In the genomic region with DNA sequence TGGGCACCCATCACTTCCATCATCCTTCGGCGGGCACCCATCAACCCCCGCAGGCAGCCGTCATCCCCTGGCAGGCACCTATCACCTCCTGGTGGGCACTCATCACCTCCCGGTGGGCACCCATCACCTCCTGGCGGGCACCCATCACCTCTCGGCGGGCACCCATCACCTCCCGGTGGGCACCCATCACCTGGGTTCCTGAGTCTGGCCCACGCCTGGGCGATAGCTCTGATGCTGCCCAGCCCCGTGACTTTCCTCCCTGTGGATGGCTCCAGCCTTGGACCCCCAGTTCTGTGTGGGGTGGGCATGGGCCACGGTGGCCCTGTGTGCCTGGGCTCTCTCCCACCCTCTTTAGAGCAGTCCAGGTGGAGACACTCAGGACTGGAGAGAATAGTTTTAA, we compare ENCODE assay signal across 22 cellular contexts.
"Had no signal": no experiment of that assay in that cellular context is flagged by ENCODE, and none has a peak within 500 bp of the region (broad histone marks: within the 10 kb centered on the region; RNA-seq: fewer than 3 reads in every experiment).

No MANE protein-coding gene starts in this region.

- H3K4me1 Mint-ChIP-seq: neural crest cell had no signal

- H3K27ac ChIP-seq: body of pancreas, foreskin keratinocyte, thyroid gland, upper lobe of right lung had no signal

- H3K27me3 Mint-ChIP-seq: activated CD4-positive, alpha-beta memory T cell treated with anti-CD3 and anti-CD28 coated beads, Interleukin-2, amount 10 ng/mL, durations not matched to agents 7 days and 5 days; activated naive CD8-positive, alpha-beta T cell treated with anti-CD3 and anti-CD28 coated beads, Interleukin-2, amount 10 ng/mL, durations not matched to agents 7 days and 5 days; dendritic cell treated with granulocyte-macrophage colony-stimulating factor and Interleukin-4, amounts not matched to agents 40 ng/mL and 50 ng/mL, for 4 days; naive thymus-derived CD4-positive, alpha-beta T cell; progenitor cell of endocrine pancreas had no signal

- DNase-seq: activated CD4-positive, alpha-beta memory T cell treated with anti-CD3 and anti-CD28 coated beads, Interleukin-2, amount 10 ng/mL, durations not matched to agents 7 days and 5 days; activated CD4-positive, alpha-beta T cell treated with anti-CD3 and anti-CD28 coated beads for 48 hours; activated CD4-positive, CD25-positive, alpha-beta regulatory T cell; activated naive CD4-positive, alpha-beta T cell treated with Interleukin-2 at 50 U/mL for 16 hours; activated naive CD8-positive, alpha-beta T cell treated with anti-CD3 and anti-CD28 coated beads, Interleukin-2, amount 10 ng/mL, durations not matched to agents 7 days and 5 days; amygdala; body of pancreas; effector CD8-positive, alpha-beta T cell; foreskin keratinocyte; left lung; naive thymus-derived CD4-positive, alpha-beta T cell; retina; stimulated activated CD4-positive, alpha-beta T cell treated with anti-CD3 and anti-CD28 coated beads, Interleukin-2, amount 100 ng/mL, for 48 hours; stimulated activated CD8-positive, alpha-beta memory T cell treated with anti-CD3 and anti-CD28 coated beads, Interleukin-4, amount 100 ng/mL, for 48 hours; stimulated activated naive CD4-positive, alpha-beta T cell; thyroid gland; upper lobe of right lung had no signal

- H3K9me3 Mint-ChIP-seq: activated CD4-positive, alpha-beta memory T cell treated with anti-CD3 and anti-CD28 coated beads, Interleukin-2, amount 10 ng/mL, durations not matched to agents 7 days and 5 days; activated naive CD8-positive, alpha-beta T cell treated with anti-CD3 and anti-CD28 coated beads, Interleukin-2, amount 10 ng/mL, durations not matched to agents 7 days and 5 days; activated T-helper 2 cell treated with anti-CD3 and anti-CD28 coated beads, Interferon-gamma antibody, Interleukin-2, Interleukin-4, amounts not matched to agents 10 μg/mL and 5 μg/mL and 100 μg/mL, durations not matched to agents 14 hours and 24 hours and 36 hours; dendritic cell treated with granulocyte-macrophage colony-stimulating factor and Interleukin-4, amounts not matched to agents 40 ng/mL and 50 ng/mL, for 4 days; naive thymus-derived CD4-positive, alpha-beta T cell; neural crest cell; T-helper 1 cell treated with Interleukin-12 subunit alpha and Interleukin-12 subunit beta and Interleukin-4 antibody, amounts not matched to agents 30 μg/mL and 1 μg/mL, for 36 hours had no signal

- H3K4me3 Mint-ChIP-seq: activated CD4-positive, alpha-beta memory T cell treated with anti-CD3 and anti-CD28 coated beads, Interleukin-2, amount 10 ng/mL, durations not matched to agents 7 days and 5 days; activated naive CD8-positive, alpha-beta T cell treated with anti-CD3 and anti-CD28 coated beads, Interleukin-2, amount 10 ng/mL, durations not matched to agents 7 days and 5 days; dendritic cell treated with granulocyte-macrophage colony-stimulating factor and Interleukin-4, amounts not matched to agents 40 ng/mL and 50 ng/mL, for 4 days; naive thymus-derived CD4-positive, alpha-beta T cell; neural crest cell; T-helper 1 cell treated with Interleukin-12 subunit alpha and Interleukin-12 subunit beta and Interleukin-4 antibody, amounts not matched to agents 30 μg/mL and 1 μg/mL, for 36 hours had no signal

- H3K27me3 ChIP-seq: body of pancreas, foreskin keratinocyte, left lung, thyroid gland, upper lobe of right lung had no signal

- H3K9me3 ChIP-seq: body of pancreas, left lung, thyroid gland, upper lobe of right lung had no signal

- H3K4me1 ChIP-seq: body of pancreas, foreskin keratinocyte, left lung, thyroid gland, upper lobe of right lung had no signal

- ATAC-seq: body of pancreas; foreskin keratinocyte; left lung; naive thymus-derived CD4-positive, alpha-beta T cell; upper lobe of right lung had no signal

- H3K4me3 ChIP-seq: body of pancreas, left lung, thyroid gland, upper lobe of right lung had no signal

- H3K27ac Mint-ChIP-seq: activated CD4-positive, alpha-beta memory T cell treated with anti-CD3 and anti-CD28 coated beads, Interleukin-2, amount 10 ng/mL, durations not matched to agents 7 days and 5 days; activated T-helper 2 cell treated with anti-CD3 and anti-CD28 coated beads, Interferon-gamma antibody, Interleukin-2, Interleukin-4, amounts not matched to agents 10 μg/mL and 5 μg/mL and 100 μg/mL, durations not matched to agents 14 hours and 24 hours and 36 hours; dendritic cell treated with granulocyte-macrophage colony-stimulating factor and Interleukin-4, amounts not matched to agents 40 ng/mL and 50 ng/mL, for 4 days; progenitor cell of endocrine pancreas; T-helper 1 cell treated with Interleukin-12 subunit alpha and Interleukin-12 subunit beta and Interleukin-4 antibody, amounts not matched to agents 30 μg/mL and 1 μg/mL, for 36 hours had no signal
